In genomic region chr3:9947025-9947995, GRCh38 we compare ENCODE assay signal across 9 cellular contexts.
A peak's percentile ranks its signal among the peaks of the same experiment; 100 is the strongest.
DNase-seq lines count a peak whose midpoint lies in the region; ATAC-seq and TF ChIP-seq lines count a peak whose summit lies in the region.
"Had no signal": no experiment of that assay in that cellular context is flagged by ENCODE, and none has a peak within 500 bp of the region (broad histone marks: within the 10 kb centered on the region; RNA-seq: fewer than 3 reads in every experiment).

No MANE protein-coding gene starts in this region.

- H3K36me3 Mint-ChIP-seq in activated naive CD8-positive, alpha-beta T cell treated with anti-CD3 and anti-CD28 coated beads, Interleukin-2, amount 50 U/mL, for 24 hours (ENCODE audit: low read depth): no peaks in the 10 kb centered on the region

- DNase-seq in AG09319 (ENCODE audit: extremely low read depth, low read depth): no peak
- peak; percentile 39 for DNase-seq in NCI-H1105 (lab: John Stamatoyannopoulos, UW)
- DNase-seq in choroid plexus epithelial cell (ENCODE audit: low read depth): peak; percentile 60
- DNase-seq in kidney tubule cell (ENCODE audit: low spot score): peak; percentile 74
- DNase-seq in superior temporal gyrus (ENCODE audit: extremely low spot score): peak; percentile 46
- no peak for DNase-seq in GM13977 (ENCODE audit: low spot score)
- DNase-seq in activated naive CD8-positive, alpha-beta T cell treated with anti-CD3 and anti-CD28 coated beads, Interleukin-2, amount 50 U/mL, for 24 hours: no peak
- no peak for DNase-seq in activated CD8-positive, alpha-beta memory T cell treated with anti-CD3 and anti-CD28 coated beads for 24 hours

- no peaks in the 10 kb centered on the region for H3K27me3 Mint-ChIP-seq in activated naive CD8-positive, alpha-beta T cell treated with anti-CD3 and anti-CD28 coated beads, Interleukin-2, amount 50 U/mL, for 24 hours

- no peaks in the 10 kb centered on the region for H3K9me3 Mint-ChIP-seq in activated naive CD8-positive, alpha-beta T cell treated with anti-CD3 and anti-CD28 coated beads, Interleukin-2, amount 50 U/mL, for 24 hours

- ATAC-seq in activated naive CD8-positive, alpha-beta T cell treated with anti-CD3 and anti-CD28 coated beads, Interleukin-2, amount 50 U/mL, for 24 hours: no peak
- ATAC-seq: GM12878 had no signal

- in situ Hi-C loops in GM13977 (cut with MboI; ENCODE audit: low pct_unique_long_range_greater_than_20kb, low sequenced_read_pairs, unreplicated experiment): no loop called here

- H3K4me1 Mint-ChIP-seq in activated naive CD8-positive, alpha-beta T cell treated with anti-CD3 and anti-CD28 coated beads, Interleukin-2, amount 50 U/mL, for 24 hours: peaks cover 22% of the 10 kb centered on the region

- peak overlapping the region; percentile 70 for H3K4me3 ChIP-seq in choroid plexus epithelial cell (ENCODE audit: low read depth, low read length)
- H3K4me3 ChIP-seq: GM12878 had no signal

- H3K4me3 Mint-ChIP-seq in activated naive CD8-positive, alpha-beta T cell treated with anti-CD3 and anti-CD28 coated beads, Interleukin-2, amount 50 U/mL, for 24 hours: no peak overlapping the region

- TF ChIP-seq CTCF in AG09319 (IDR thresholded peaks at IDR 0.05; ENCODE audit: low read depth, low read length) (peak; percentile 42), choroid plexus epithelial cell (conservative IDR thresholded peaks at IDR 0.05; ENCODE audit: low read depth, low read length) (peak; percentile 39), GM13977 (IDR thresholded peaks at IDR 0.05; ENCODE audit: extremely low read depth, insufficient read depth, missing control alignments) (no peak)

- no peak overlapping the region for H3K27ac Mint-ChIP-seq in activated naive CD8-positive, alpha-beta T cell treated with anti-CD3 and anti-CD28 coated beads, Interleukin-2, amount 50 U/mL, for 24 hours

Comparison
In these comparisons a context has a peak if more than half of its experiments do, and no peak if none do; other contexts are left out.
1. DNase-seq: peak in NCI-H1105 (single experiment), choroid plexus epithelial cell (single experiment), kidney tubule cell (single experiment) and superior temporal gyrus (single experiment); none in AG09319 (single experiment), GM13977 (single experiment), activated naive CD8-positive, alpha-beta T cell treated with anti-CD3 and anti-CD28 coated beads, Interleukin-2, amount 50 U/mL, for 24 hours (single experiment) and activated CD8-positive, alpha-beta memory T cell treated with anti-CD3 and anti-CD28 coated beads for 24 hours (single experiment).